17 cellular contexts compared by ENCODE assay signal in the genomic region with DNA sequence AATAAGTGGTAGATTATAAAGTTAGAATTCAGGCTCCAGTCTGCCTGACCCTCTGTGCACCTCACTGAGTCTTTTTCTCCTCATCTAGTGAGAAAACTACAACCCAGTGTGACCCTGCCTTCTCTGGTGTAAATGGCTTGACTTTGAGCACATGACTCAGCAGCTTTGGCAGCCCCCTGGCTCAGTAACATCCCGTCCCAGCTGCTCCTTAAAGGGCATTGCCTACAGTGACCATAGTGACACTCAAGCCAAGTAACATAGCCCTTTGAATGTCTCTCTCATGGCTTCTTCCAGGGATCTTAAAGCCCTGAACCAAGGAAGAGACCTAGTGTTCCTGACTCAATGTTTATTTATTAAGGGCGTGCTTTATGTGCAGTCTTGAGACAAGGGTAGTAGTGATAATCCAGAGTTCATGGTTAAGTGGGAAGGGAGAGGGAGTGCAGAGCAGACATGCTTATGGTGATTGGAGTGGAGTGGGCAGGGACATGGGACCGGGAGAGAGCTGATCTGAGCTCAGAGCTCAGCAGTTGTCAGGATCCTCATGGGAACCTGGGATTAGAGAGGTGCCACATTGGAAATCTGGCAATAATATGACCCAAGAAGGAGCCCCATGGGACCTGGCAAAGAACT.
DNase-seq lines count a peak whose midpoint lies in the region; ATAC-seq and TF ChIP-seq lines count a peak whose summit lies in the region.
"Had no signal": no experiment of that assay in that cellular context is flagged by ENCODE, and none has a peak within 500 bp of the region (broad histone marks: within the 10 kb centered on the region; RNA-seq: fewer than 3 reads in every experiment).

No MANE protein-coding gene starts in this region.

- DNase-seq in D341Med (ENCODE audit: low spot score) (peak; percentile 43), brain microvascular endothelial cell (peak; percentile 37), iris pigment epithelial cell (ENCODE audit: low read depth) (peak; percentile 49), sciatic nerve (ENCODE audit: low spot score) (no peak), kidney glomerular epithelial cell (lab: John Stamatoyannopoulos, UW) (no peak), NCI-H1048 (lab: John Stamatoyannopoulos, UW) (no peak), superior temporal gyrus (ENCODE audit: extremely low spot score) (no peak)
- DNase-seq: activated CD4-positive, alpha-beta T cell treated with anti-CD3 and anti-CD28 coated beads for 4 hours; amygdala; dorsolateral prefrontal cortex; Kasumi-1; NCI-H1694; NCI-H774; T-helper 17 cell had no signal

- peaks cover 24% of the 10 kb centered on the region for H3K36me3 ChIP-seq in brain microvascular endothelial cell (replicated peaks)

- ATAC-seq in sciatic nerve = peak; percentile 43
- ATAC-seq in GM21717 (IDR thresholded peaks at IDR 0.05; ENCODE audit: unreplicated experiment) = no peak
- ATAC-seq: left lobe of liver, T-helper 17 cell had no signal

- no peak overlapping the region for H3K4me3 ChIP-seq in brain microvascular endothelial cell (ENCODE audit: low read depth, low read length)
- H3K4me3 ChIP-seq: dorsolateral prefrontal cortex had no signal

- peak overlapping the region; percentile 5 for H3K27ac ChIP-seq in brain microvascular endothelial cell
- H3K27ac ChIP-seq: dorsolateral prefrontal cortex, RWPE1 had no signal

- in situ Hi-C loops in brain microvascular endothelial cell (cut with HindIII; ENCODE audit: low pct_ligation_motif_present, low sequenced_read_pairs) = no loop called here

- no peaks in the 10 kb centered on the region for H3K27me3 ChIP-seq in brain microvascular endothelial cell (replicated peaks)
- H3K27me3 ChIP-seq: dorsolateral prefrontal cortex had no signal

- intact Hi-C loops in sciatic nerve (cut with DNase I) = no loop called here

- TF ChIP-seq CTCF in brain microvascular endothelial cell (IDR thresholded peaks at IDR 0.05; ENCODE audit: low read depth, low read length, missing control alignments) = no peak

Comparison
In these comparisons a context has a peak if more than half of its experiments do, and no peak if none do; other contexts are left out.
1. DNase-seq: peak in D341Med (single experiment), brain microvascular endothelial cell (single experiment) and iris pigment epithelial cell (single experiment); none in sciatic nerve (single experiment), kidney glomerular epithelial cell (single experiment), NCI-H1048 (single experiment) and superior temporal gyrus (single experiment).